Comparison of ENCODE assay signal across 2 cellular contexts in genomic region chr11:119190531-119190930, GRCh38.
TF ChIP-seq lines count a peak whose summit lies in the region.

No MANE protein-coding gene starts in this region.

TF ChIP-seq in SK-N-SH, 30 proteins besides CTCF, POLR2A, EP300 and RAD21:
- no peak for TF ChIP-seq FOSL2 (IDR thresholded peaks at IDR 0.05; ENCODE audit: borderline replicate concordance, low read depth)
- TF ChIP-seq CHD2 (IDR thresholded peaks at IDR 0.05; ENCODE audit: low read length, partially characterized antibody): no peak
- no peak for TF ChIP-seq TCF12 (IDR thresholded peaks at IDR 0.05)
- TF ChIP-seq MEF2A (IDR thresholded peaks at IDR 0.05; ENCODE audit: borderline replicate concordance, low read depth): no peak
- TF ChIP-seq MXI1 (IDR thresholded peaks at IDR 0.05; ENCODE audit: low read depth, low read length): no peak
- no peak for TF ChIP-seq SIN3A (IDR thresholded peaks at IDR 0.05; ENCODE audit: borderline replicate concordance, low read depth, low read length)
- TF ChIP-seq GABPA (IDR thresholded peaks at IDR 0.05; ENCODE audit: low read depth): no peak
- TF ChIP-seq REST (IDR thresholded peaks at IDR 0.05; ENCODE audit: low read depth, low read length): no peak
- TF ChIP-seq JUND (IDR thresholded peaks at IDR 0.05): no peak
- no peak for TF ChIP-seq RCOR1 (IDR thresholded peaks at IDR 0.05; ENCODE audit: low read length)
- TF ChIP-seq GATA2 (CRISPR knock-in tag; IDR thresholded peaks at IDR 0.05): no peak
- TF ChIP-seq, protein P1, sequence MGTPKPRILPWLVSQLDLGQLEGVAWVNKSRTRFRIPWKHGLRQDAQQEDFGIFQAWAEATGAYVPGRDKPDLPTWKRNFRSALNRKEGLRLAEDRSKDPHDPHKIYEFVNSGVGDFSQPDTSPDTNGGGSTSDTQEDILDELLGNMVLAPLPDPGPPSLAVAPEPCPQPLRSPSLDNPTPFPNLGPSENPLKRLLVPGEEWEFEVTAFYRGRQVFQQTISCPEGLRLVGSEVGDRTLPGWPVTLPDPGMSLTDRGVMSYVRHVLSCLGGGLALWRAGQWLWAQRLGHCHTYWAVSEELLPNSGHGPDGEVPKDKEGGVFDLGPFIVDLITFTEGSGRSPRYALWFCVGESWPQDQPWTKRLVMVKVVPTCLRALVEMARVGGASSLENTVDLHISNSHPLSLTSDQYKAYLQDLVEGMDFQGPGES (IDR thresholded peaks at IDR 0.05; ENCODE audit: low read depth, low read length): no peak
- no peak for TF ChIP-seq ZBTB33 (IDR thresholded peaks at IDR 0.05; ENCODE audit: borderline replicate concordance, low read depth)
- TF ChIP-seq FOXJ3 (CRISPR knock-in tag; IDR thresholded peaks at IDR 0.05): no peak
- no peak for TF ChIP-seq MAX (IDR thresholded peaks at IDR 0.05; ENCODE audit: low read depth)
- no peak for TF ChIP-seq SMC3 (IDR thresholded peaks at IDR 0.05; ENCODE audit: low read depth, low read length)

TF ChIP-seq in SK-N-SH treated with all-trans-retinoic acid at 6 μM for 48 hours, 23 proteins besides CTCF, POLR2A, EP300 and RAD21:
- TF ChIP-seq CSRNP3 (CRISPR knock-in tag; IDR thresholded peaks at IDR 0.05) (no peak), TOX (CRISPR knock-in tag; IDR thresholded peaks at IDR 0.05; ENCODE audit: borderline replicate concordance) (no peak), POU6F1 (CRISPR knock-in tag; IDR thresholded peaks at IDR 0.05; ENCODE audit: borderline replicate concordance, low read depth) (no peak), TCF4 (CRISPR knock-in tag; IDR thresholded peaks at IDR 0.05; ENCODE audit: borderline replicate concordance) (no peak), OSR1 (CRISPR knock-in tag; IDR thresholded peaks at IDR 0.05) (no peak), PATZ1 (CRISPR knock-in tag; IDR thresholded peaks at IDR 0.05; ENCODE audit: borderline replicate concordance) (no peak), BACH2 (CRISPR knock-in tag; IDR thresholded peaks at IDR 0.05; ENCODE audit: borderline replicate concordance) (no peak), SNAI2 (CRISPR knock-in tag; IDR thresholded peaks at IDR 0.05) (no peak), ESRRG (CRISPR knock-in tag; IDR thresholded peaks at IDR 0.05) (no peak), ZC3H10 (CRISPR knock-in tag; IDR thresholded peaks at IDR 0.05) (no peak), RARB (CRISPR knock-in tag; IDR thresholded peaks at IDR 0.05) (no peak)
- TF ChIP-seq, protein P2, sequence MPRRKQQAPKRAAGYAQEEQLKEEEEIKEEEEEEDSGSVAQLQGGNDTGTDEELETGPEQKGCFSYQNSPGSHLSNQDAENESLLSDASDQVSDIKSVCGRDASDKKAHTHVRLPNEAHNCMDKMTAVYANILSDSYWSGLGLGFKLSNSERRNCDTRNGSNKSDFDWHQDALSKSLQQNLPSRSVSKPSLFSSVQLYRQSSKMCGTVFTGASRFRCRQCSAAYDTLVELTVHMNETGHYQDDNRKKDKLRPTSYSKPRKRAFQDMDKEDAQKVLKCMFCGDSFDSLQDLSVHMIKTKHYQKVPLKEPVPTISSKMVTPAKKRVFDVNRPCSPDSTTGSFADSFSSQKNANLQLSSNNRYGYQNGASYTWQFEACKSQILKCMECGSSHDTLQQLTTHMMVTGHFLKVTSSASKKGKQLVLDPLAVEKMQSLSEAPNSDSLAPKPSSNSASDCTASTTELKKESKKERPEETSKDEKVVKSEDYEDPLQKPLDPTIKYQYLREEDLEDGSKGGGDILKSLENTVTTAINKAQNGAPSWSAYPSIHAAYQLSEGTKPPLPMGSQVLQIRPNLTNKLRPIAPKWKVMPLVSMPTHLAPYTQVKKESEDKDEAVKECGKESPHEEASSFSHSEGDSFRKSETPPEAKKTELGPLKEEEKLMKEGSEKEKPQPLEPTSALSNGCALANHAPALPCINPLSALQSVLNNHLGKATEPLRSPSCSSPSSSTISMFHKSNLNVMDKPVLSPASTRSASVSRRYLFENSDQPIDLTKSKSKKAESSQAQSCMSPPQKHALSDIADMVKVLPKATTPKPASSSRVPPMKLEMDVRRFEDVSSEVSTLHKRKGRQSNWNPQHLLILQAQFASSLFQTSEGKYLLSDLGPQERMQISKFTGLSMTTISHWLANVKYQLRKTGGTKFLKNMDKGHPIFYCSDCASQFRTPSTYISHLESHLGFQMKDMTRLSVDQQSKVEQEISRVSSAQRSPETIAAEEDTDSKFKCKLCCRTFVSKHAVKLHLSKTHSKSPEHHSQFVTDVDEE (CRISPR knock-in tag; IDR thresholded peaks at IDR 0.05): no peak
